In genomic region chr3:157103860-157104259, GRCh38 we compare ENCODE assay signal across 2 cellular contexts.
TF ChIP-seq lines count a peak whose summit lies in the region.

No MANE protein-coding gene starts in this region.

TF ChIP-seq in K562, 482 proteins besides CTCF, POLR2A, EP300 and RAD21:
- no peak for TF ChIP-seq ELF2 (CRISPR knock-in tag; IDR thresholded peaks at IDR 0.05)
- 0 out of 4 replicates have a peak, but pooled peaks of 1 of the 2 experiments have one; percentile 28 for TF ChIP-seq MAZ (CRISPR knock-in tag; conservative IDR thresholded peaks at IDR 0.05 in 1 of 2, IDR thresholded peaks at IDR 0.05 in 1 of 2)
- TF ChIP-seq JUND (IDR thresholded peaks at IDR 0.05; ENCODE audit: borderline replicate concordance, low read depth, low read length), result no peak
- 0 out of 3 replicates have a peak, but pooled peaks have one; percentile 0 for TF ChIP-seq JUND (tag; IDR thresholded peaks at IDR 0.05; ENCODE audit: borderline replicate concordance, low read depth, low read length)
- 0 out of 2 replicates have a peak, but pooled peaks have one; percentile 20 for TF ChIP-seq MECOM (CRISPR knock-in tag; IDR thresholded peaks at IDR 0.05)
- no peak for TF ChIP-seq NR4A1 (CRISPR knock-in tag; IDR thresholded peaks at IDR 0.05)
- peak; percentile 43; the same call in 1 of the 2 replicates for TF ChIP-seq NR4A1 (tag; IDR thresholded peaks at IDR 0.05)

TF ChIP-seq in SK-N-SH, 30 proteins besides CTCF, POLR2A, EP300 and RAD21:
- TF ChIP-seq GABPA (IDR thresholded peaks at IDR 0.05; ENCODE audit: low read depth), result no peak
- TF ChIP-seq TEAD4 (IDR thresholded peaks at IDR 0.05; ENCODE audit: borderline replicate concordance, insufficient read depth), result no peak
- TF ChIP-seq POLR2AphosphoS5 (IDR thresholded peaks at IDR 0.05; ENCODE audit: low read depth, low read length), result no peak
- no peak for TF ChIP-seq NRF1 (IDR thresholded peaks at IDR 0.05; ENCODE audit: low read depth, low read length)
- TF ChIP-seq FOSL2 (IDR thresholded peaks at IDR 0.05; ENCODE audit: borderline replicate concordance, low read depth), result no peak
- TF ChIP-seq RXRA (IDR thresholded peaks at IDR 0.05; ENCODE audit: borderline replicate concordance, low read depth), result no peak
- TF ChIP-seq USF1 (IDR thresholded peaks at IDR 0.05; ENCODE audit: borderline replicate concordance, low read depth), result no peak
- TF ChIP-seq MEF2A (IDR thresholded peaks at IDR 0.05; ENCODE audit: borderline replicate concordance, low read depth), result no peak
TF ChIP-seq in SK-N-SH: peak in this region for 0.
